In the genomic region with DNA sequence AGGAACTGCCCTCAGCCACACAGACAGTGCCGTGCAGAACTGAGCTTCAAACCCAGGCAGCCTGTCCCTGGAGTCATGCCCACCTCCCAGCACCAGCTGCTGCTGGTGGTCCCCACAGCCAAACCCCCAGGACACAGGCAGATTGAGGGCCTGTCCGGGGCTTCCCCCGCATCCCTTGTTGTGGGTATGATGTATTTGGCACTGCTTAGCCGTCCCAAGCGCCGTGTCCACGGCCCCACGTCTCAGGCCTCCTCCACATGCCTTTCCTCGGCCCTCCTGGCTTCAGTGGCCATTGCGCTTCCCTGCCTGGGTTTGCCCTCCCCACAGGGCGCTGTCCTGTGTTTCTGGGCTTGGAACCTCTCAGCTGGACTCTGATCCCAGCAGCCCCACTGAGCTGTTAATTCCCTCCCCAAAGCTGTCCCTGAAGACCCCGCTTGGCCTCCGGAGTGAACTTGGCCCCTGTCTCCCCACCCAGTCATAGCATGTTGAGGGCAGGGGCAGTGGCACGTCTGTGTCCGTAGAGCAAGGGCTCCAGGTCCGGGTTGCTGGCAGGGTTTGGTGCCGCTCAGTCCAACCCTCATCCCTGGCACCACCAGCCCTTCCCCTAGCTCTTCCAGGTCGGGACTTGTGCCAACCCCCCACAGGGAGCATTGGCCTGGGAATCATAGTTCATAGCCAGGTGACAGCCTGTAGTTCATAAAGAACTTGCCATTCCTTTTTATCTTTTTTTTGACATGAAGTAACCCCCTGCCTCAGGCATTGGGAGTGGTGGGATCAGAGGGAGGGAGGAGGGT, we compare ENCODE assay signal across 20 cellular contexts. TPM values are rescaled to one million over a fixed set of nuclear protein-coding genes. Genes with fewer than 3 reads are reported as not detected.
DNase-seq lines count a peak whose midpoint lies in the region; ATAC-seq, FAIRE-seq and TF ChIP-seq lines count a peak whose summit lies in the region.
"Had no signal": no experiment of that assay in that cellular context is flagged by ENCODE, and none has a peak within 500 bp of the region (broad histone marks: within the 10 kb centered on the region; RNA-seq: fewer than 3 reads in every experiment).

No MANE protein-coding gene starts in this region.

- H3K4me3 ChIP-seq in osteoblast (ENCODE audit: insufficient read depth, low read length) (no peak overlapping the region), GM23248 (no peak overlapping the region), esophagus squamous epithelium (no peak overlapping the region)

- ATAC-seq in effector memory CD8-positive, alpha-beta T cell (replicated peaks), result no peak

- TF ChIP-seq POLR2A in esophagus squamous epithelium (IDR thresholded peaks at IDR 0.05), result no peak

- H3K27me3 ChIP-seq in osteoblast (ENCODE audit: insufficient read depth, low read length) (no peaks in the 10 kb centered on the region), GM23248 (replicated peaks; ENCODE audit: insufficient read depth) (no peaks in the 10 kb centered on the region), esophagus squamous epithelium (no peaks in the 10 kb centered on the region)
- H3K27me3 ChIP-seq: BE2C had no signal

- H3F3A ChIP-seq in GM23248 (ENCODE audit: insufficient read depth), result no peaks in the 10 kb centered on the region

- in situ Hi-C loops in GM23248 (cut with MboI), result no loop called here

- H3K4me1 ChIP-seq in osteoblast (ENCODE audit: insufficient read depth, low read length) (peaks cover 7% of the 10 kb centered on the region), GM23248 (ENCODE audit: insufficient read depth) (peaks cover 7% of the 10 kb centered on the region; the same call in 1 of the 2 replicates), esophagus squamous epithelium (peaks cover 0 to 10% (median 0%) of the 10 kb centered on the region in 3 donors)
- H3K4me1 ChIP-seq: BE2C had no signal

- TF ChIP-seq CTCF in osteoblast (IDR thresholded peaks at IDR 0.05; ENCODE audit: extremely low read depth, low read depth, low read length) (no peak), esophagus squamous epithelium (IDR thresholded peaks at IDR 0.05) (no peak)

- H3K4me2 ChIP-seq in osteoblast (ENCODE audit: insufficient read depth, low read length) (no peak overlapping the region), GM23248 (ENCODE audit: unreplicated experiment) (no peak overlapping the region)

- H3K4me1 Mint-ChIP-seq in effector memory CD8-positive, alpha-beta T cell (ENCODE audit: low read depth in 2 of 2), result peaks cover 0 to 3% of the 10 kb centered on the region in 2 donors
- H3K4me1 Mint-ChIP-seq: CD4-positive, alpha-beta memory T cell had no signal

- peak; percentile 8 for DNase-seq in NCI-H1694 (lab: John Stamatoyannopoulos, UW)
- DNase-seq in NCI-H1694 treated with DMSO at 0.1 percent for 48 hours (lab: John Stamatoyannopoulos, UW), result no peak
- DNase-seq in NCI-H446 (lab: John Stamatoyannopoulos, UW), result peak; percentile 58 to 74
- DNase-seq in effector memory CD8-positive, alpha-beta T cell, result no peak
- DNase-seq in osteoblast (ENCODE audit: insufficient read length, low spot score, missing footprints), result peak; percentile 80
- no peak for DNase-seq in RCC 7860 (ENCODE audit: low spot score)
- no peak for DNase-seq in GM23248
- no peak for DNase-seq in esophagus squamous epithelium (lab: John Stamatoyannopoulos, UW)
- DNase-seq: 8988T; BE2C; Calu3; CD4-positive, alpha-beta memory T cell; GF-D8; KG1; NCI-H1048; NCI-H2107; NCI-H2227 treated with DMSO at 0.1 percent for 48 hours; NCI-H526; NK-92 treated with Interleukin-12 subunit alpha and Interleukin-12 subunit beta, amount 100 ng/mL, for 24 hours had no signal

- H2AFZ ChIP-seq in osteoblast (ENCODE audit: low read length), result no peak overlapping the region
- no peak overlapping the region for H2AFZ ChIP-seq in GM23248

- intact Hi-C loops in esophagus squamous epithelium (cut with DNase I), result no loop called here

- H3K27ac Mint-ChIP-seq in effector memory CD8-positive, alpha-beta T cell, result peak overlapping the region; percentile 38 to 51

- H3K9me3 Mint-ChIP-seq in effector memory CD8-positive, alpha-beta T cell, result no peaks in the 10 kb centered on the region
- H3K9me3 Mint-ChIP-seq: CD4-positive, alpha-beta memory T cell had no signal

- H3K9me3 ChIP-seq in osteoblast (ENCODE audit: low read depth, low read length), result no peaks in the 10 kb centered on the region
- no peaks in the 10 kb centered on the region for H3K9me3 ChIP-seq in GM23248 (ENCODE audit: low read depth)
- H3K9me3 ChIP-seq in esophagus squamous epithelium, result no peaks in the 10 kb centered on the region
- H3K9me3 ChIP-seq: BE2C had no signal

- peaks cover 66% of the 10 kb centered on the region for H3K36me3 ChIP-seq in osteoblast (ENCODE audit: insufficient read depth, low read length)
- H3K36me3 ChIP-seq in GM23248 (ENCODE audit: low read depth), result no peaks in the 10 kb centered on the region; the same call in 1 of the 2 replicates
- peaks cover 34 to 100% (median 51%) of the 10 kb centered on the region in 3 donors for H3K36me3 ChIP-seq in esophagus squamous epithelium

- H3K4me3 Mint-ChIP-seq in effector memory CD8-positive, alpha-beta T cell, result no peak overlapping the region
- H3K4me3 Mint-ChIP-seq: CD4-positive, alpha-beta memory T cell had no signal

- H3K27me3 Mint-ChIP-seq in effector memory CD8-positive, alpha-beta T cell, result no peaks in the 10 kb centered on the region
- H3K27me3 Mint-ChIP-seq: CD4-positive, alpha-beta memory T cell had no signal

- peaks cover 56% of the 10 kb centered on the region for H3K36me3 Mint-ChIP-seq in effector memory CD8-positive, alpha-beta T cell (ENCODE audit: insufficient read depth)

- no peak overlapping the region for H3K9ac ChIP-seq in GM23248

- H4K20me1 ChIP-seq in osteoblast (ENCODE audit: insufficient read depth, low read length) (peaks cover 8% of the 10 kb centered on the region), GM23248 (ENCODE audit: insufficient read depth) (no peaks in the 10 kb centered on the region)

- FAIRE-seq in RCC 7860 (lab: Jason Lieb, UNC), result no peak
- FAIRE-seq: GM12891 had no signal

- H3K27ac ChIP-seq in osteoblast (ENCODE audit: low read depth, low read length) (no peak overlapping the region), GM23248 (no peak overlapping the region), esophagus squamous epithelium (no peak overlapping the region)

- H3K79me2 ChIP-seq in osteoblast (ENCODE audit: insufficient read depth, low read length) (no peaks in the 10 kb centered on the region), GM23248 (ENCODE audit: insufficient read depth) (no peaks in the 10 kb centered on the region)

- H3K9me2 ChIP-seq in GM23248 (ENCODE audit: insufficient read depth), result no peaks in the 10 kb centered on the region

- WGBS in GM23248 (ENCODE audit: low coverage in 1 of 2, low lambda C conversion rate in 2 of 2, missing lambda C conversion rate in 2 of 2), 2 experiments, result 78 to 80% methylated on average over 18 of the region's 18 CpGs
- WGBS in esophagus squamous epithelium, 2 donors, result 75 to 78% methylated on average over 12 to 15 of the region's 18 CpGs

RNA-seq across cellular contexts. Expression of a gene that starts 34.5 kb away (rescaled TPM):
- total RNA-seq in osteoblast (17.4 and 18.3 TPM in 2 replicates), esophagus squamous epithelium (10 to 100 TPM in 2 of 4 donors, 1 to 10 TPM in 2; 3.0 to 17.4 (median 9.7) TPM)
- total RNA-seq in GM23248 (2014; rRNA removed; shearing (Covaris generic)), result 4.2 and 4.6 TPM in 2 replicates
- polyA plus RNA-seq in GM23248 (2016; fragmentation: Nextera tagmentation; extraction: Ambion mirVana), result 2.2 and 2.8 TPM in 2 replicates

RNA-seq across cellular contexts. Expression of a gene that starts 45.9 kb away (rescaled TPM):
- total RNA-seq in osteoblast (43.6 and 53.6 TPM in 2 replicates), esophagus squamous epithelium (10 to 100 TPM; 18.7 to 36.8 (median 20.9) TPM)
- total RNA-seq in GM23248 (2014; rRNA removed; shearing (Covaris generic)), result 54.8 and 54.9 TPM in 2 replicates
- polyA plus RNA-seq in GM23248 (2016; fragmentation: Nextera tagmentation; extraction: Ambion mirVana), result 5.3 and 5.4 TPM in 2 replicates

Comparison
In these comparisons a context has a peak if more than half of its experiments do, and no peak if none do; other contexts are left out.
1. DNase-seq: peak in NCI-H1694 (single experiment), NCI-H446 (2 of 2) and osteoblast (single experiment); none in NCI-H1694 treated with DMSO at 0.1 percent for 48 hours (single experiment), effector memory CD8-positive, alpha-beta T cell (0 of 3), RCC 7860 (single experiment), GM23248 (single experiment) and esophagus squamous epithelium (single experiment).